Comparison of ENCODE assay signal across 16 cellular contexts in the genomic region with DNA sequence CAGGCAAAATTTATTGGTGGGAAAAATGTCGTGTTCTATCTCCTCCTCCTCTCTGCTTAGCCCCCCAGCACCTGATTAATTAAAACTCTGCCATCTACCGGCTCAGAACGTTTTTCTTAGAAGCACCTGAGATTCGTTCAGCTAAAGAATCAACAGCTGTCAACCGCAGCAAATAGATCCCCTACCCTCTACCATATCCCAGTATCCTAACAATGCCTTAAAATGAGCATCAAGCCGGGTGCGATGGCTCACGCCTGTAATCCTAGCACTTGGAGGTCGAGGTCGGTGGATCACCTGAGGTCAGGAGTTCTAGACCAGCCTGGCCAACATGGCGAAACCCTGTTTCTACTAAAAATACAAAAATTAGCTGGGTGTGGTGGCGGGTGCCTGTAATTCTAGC.
A peak's percentile ranks its signal among the peaks of the same experiment; 100 is the strongest.
DNase-seq lines count a peak whose midpoint lies in the region; ATAC-seq and TF ChIP-seq lines count a peak whose summit lies in the region.
"Had no signal": no experiment of that assay in that cellular context is flagged by ENCODE, and none has a peak within 500 bp of the region (broad histone marks: within the 10 kb centered on the region; RNA-seq: fewer than 3 reads in every experiment).

No MANE protein-coding gene starts in this region.

- no peak for TF ChIP-seq POLR2A in transverse colon (IDR thresholded peaks at IDR 0.05)

- H2AFZ ChIP-seq in mammary epithelial cell (ENCODE audit: low read depth, low read length) (no peak overlapping the region), osteoblast (ENCODE audit: low read length) (no peak overlapping the region)

- WGBS in mammary epithelial cell (ENCODE audit: low coverage, missing lambda C conversion rate) = 99% methylated on average over 9 of the region's 12 CpGs
- 84 to 100% methylated on average over 3 to 12 of the region's 12 CpGs for WGBS in transverse colon (ENCODE audit: low coverage in 1 of 2), 2 donors

- peaks cover 95% of the 10 kb centered on the region for H3K79me2 ChIP-seq in mammary epithelial cell (ENCODE audit: insufficient read depth, low read length)
- H3K79me2 ChIP-seq in osteoblast (ENCODE audit: insufficient read depth, low read length) = peaks cover 50% of the 10 kb centered on the region

- DNase-seq in MCF 10A (ENCODE audit: unreplicated experiment) (no peak), mammary epithelial cell (no peak), osteoblast (ENCODE audit: insufficient read length, low spot score, missing footprints) (no peak), transverse colon (no peak), T-helper 2 cell (no peak)
- no peak for DNase-seq in activated T-cell treated with anti-CD3 and anti-CD28 coated beads, Interleukin-2, amount 50 U/mL, for 4 hours
- DNase-seq: 8988T; activated CD4-positive, CD25-positive, alpha-beta regulatory T cell treated with anti-CD3 and anti-CD28 coated beads, Interleukin-2, amount 50 U/mL, for 72 hours; activated T-cell treated with anti-CD3 and anti-CD28 coated beads, Interleukin-2, amount 50 U/mL, for 1 hour; NCI-H1048; OCI-M1; ovary; stimulated activated CD4-positive, alpha-beta T cell treated with anti-CD3 and anti-CD28 coated beads, Interleukin-2, amount 100 ng/mL, for 48 hours; stimulated activated naive CD4-positive, alpha-beta T cell had no signal

- H3K4me1 ChIP-seq in mammary epithelial cell (ENCODE audit: insufficient read depth, low read length) = peaks cover 13% of the 10 kb centered on the region
- peaks cover 28% of the 10 kb centered on the region for H3K4me1 ChIP-seq in osteoblast (ENCODE audit: insufficient read depth, low read length)
- H3K4me1 ChIP-seq in transverse colon = peaks cover 0 to 33% (median 9%) of the 10 kb centered on the region in 4 donors

- in situ Hi-C loops in mammary epithelial cell (cut with MboI; ENCODE audit: low sequenced_read_pairs in 2 of 2) (no loop called here), transverse colon (cut with MboI; ENCODE audit: low pct_ligation_motif_present in 1 of 4, low pct_unique_long_range_greater_than_20kb in 1 of 4, low sequenced_read_pairs in 3 of 4) (no loop called here)

- no peak for TF ChIP-seq EP300 in transverse colon (IDR thresholded peaks at IDR 0.05; ENCODE audit: low read depth)

- peak overlapping the region; percentile 56 for H3K4me3 Mint-ChIP-seq in MCF 10A (ENCODE audit: unreplicated experiment)
- no peak overlapping the region for H3K4me3 Mint-ChIP-seq in dendritic cell treated with granulocyte-macrophage colony-stimulating factor and Interleukin-4, amounts not matched to agents 40 ng/mL and 50 ng/mL, for 4 days
- H3K4me3 Mint-ChIP-seq in activated T-cell treated with anti-CD3 and anti-CD28 coated beads, Interleukin-2, amount 50 U/mL, for 4 hours = no peak overlapping the region

- H3K4me2 ChIP-seq in mammary epithelial cell (ENCODE audit: insufficient read depth, low read depth, low read length) (no peak overlapping the region), osteoblast (ENCODE audit: insufficient read depth, low read length) (no peak overlapping the region)

- dilution Hi-C loops in mammary epithelial cell (cut with HindIII; ENCODE audit: low sequenced_read_pairs) = no loop called here

- BruUV-seq in MCF 10A (replicated peaks; lab: Mats Ljungman, UMichigan) (no TSS peak), mammary epithelial cell (replicated peaks; lab: Mats Ljungman, UMichigan) (no TSS peak)

- intact Hi-C loops in MCF 10A (cut with micrococcal nuclease) (no loop called here), mammary epithelial cell (cut with micrococcal nuclease) (no loop called here), transverse colon (cut with DNase I; ENCODE audit: low total_unique reads) (no loop called here)
- intact Hi-C loops in dendritic cell treated with granulocyte-macrophage colony-stimulating factor and Interleukin-4, amounts not matched to agents 40 ng/mL and 50 ng/mL, for 4 days (cut with micrococcal nuclease) = no loop called here

- H3K36me3 Mint-ChIP-seq in MCF 10A (ENCODE audit: insufficient read depth, unreplicated experiment) = peaks cover 24% of the 10 kb centered on the region
- H3K36me3 Mint-ChIP-seq in dendritic cell treated with granulocyte-macrophage colony-stimulating factor and Interleukin-4, amounts not matched to agents 40 ng/mL and 50 ng/mL, for 4 days (ENCODE audit: low read depth) = no peaks in the 10 kb centered on the region
- no peaks in the 10 kb centered on the region for H3K36me3 Mint-ChIP-seq in activated T-cell treated with anti-CD3 and anti-CD28 coated beads, Interleukin-2, amount 50 U/mL, for 4 hours (ENCODE audit: insufficient read depth)

- ATAC-seq in GM21381 (IDR thresholded peaks at IDR 0.05; ENCODE audit: unreplicated experiment) = no peak
- ATAC-seq in activated T-cell treated with anti-CD3 and anti-CD28 coated beads, Interleukin-2, amount 50 U/mL, for 4 hours = no peak

- CTCF ChIA-PET in MCF 10A (lab: Yijun Ruan, JAX) (interaction anchor here (0.6 to 2.2 kb wide), 6 partner anchors 11 to 288 kb away, joined by 3 to 11 read pairs (median 4); no protein-coding TSS in a partner anchor), mammary epithelial cell (lab: Charles Lee; ENCODE audit: low non-redundant PET) (no interaction called here)

- no peaks in the 10 kb centered on the region for H3K27me3 Mint-ChIP-seq in MCF 10A (ENCODE audit: insufficient read depth, unreplicated experiment)
- H3K27me3 Mint-ChIP-seq in dendritic cell treated with granulocyte-macrophage colony-stimulating factor and Interleukin-4, amounts not matched to agents 40 ng/mL and 50 ng/mL, for 4 days = no peaks in the 10 kb centered on the region
- H3K27me3 Mint-ChIP-seq in activated T-cell treated with anti-CD3 and anti-CD28 coated beads, Interleukin-2, amount 50 U/mL, for 4 hours (ENCODE audit: low read depth) = peaks cover 10% of the 10 kb centered on the region

- no peaks in the 10 kb centered on the region for H3K36me3 ChIP-seq in mammary epithelial cell (ENCODE audit: insufficient read depth, low read length)
- no peaks in the 10 kb centered on the region for H3K36me3 ChIP-seq in osteoblast (ENCODE audit: insufficient read depth, low read length)
- no peaks in the 10 kb centered on the region for H3K36me3 ChIP-seq in transverse colon
- H3K36me3 ChIP-seq: ovary had no signal

- peak overlapping the region; percentile 52 for H3K27ac Mint-ChIP-seq in MCF 10A (ENCODE audit: low read depth, unreplicated experiment)
- peak overlapping the region; percentile 70 for H3K27ac Mint-ChIP-seq in dendritic cell treated with granulocyte-macrophage colony-stimulating factor and Interleukin-4, amounts not matched to agents 40 ng/mL and 50 ng/mL, for 4 days

- TF ChIP-seq CTCF in MCF 10A (IDR thresholded peaks at IDR 0.05; ENCODE audit: unreplicated experiment) = no peak
- TF ChIP-seq CTCF in mammary epithelial cell (conservative IDR thresholded peaks at IDR 0.05 in 1 of 2, IDR thresholded peaks at IDR 0.05 in 1 of 2; ENCODE audit: extremely low read depth in 1 of 2, insufficient read depth in 1 of 2, low read depth in 1 of 2, low read length in 2 of 2) = no peak
- no peak for TF ChIP-seq CTCF in osteoblast (IDR thresholded peaks at IDR 0.05; ENCODE audit: extremely low read depth, low read depth, low read length)
- no peak for TF ChIP-seq CTCF in transverse colon (IDR thresholded peaks at IDR 0.05)

- H3K4me1 Mint-ChIP-seq in MCF 10A (ENCODE audit: insufficient read depth, unreplicated experiment) = peaks cover 63% of the 10 kb centered on the region
- H3K4me1 Mint-ChIP-seq in dendritic cell treated with granulocyte-macrophage colony-stimulating factor and Interleukin-4, amounts not matched to agents 40 ng/mL and 50 ng/mL, for 4 days (ENCODE audit: low read depth) = peaks cover 30% of the 10 kb centered on the region
- H3K4me1 Mint-ChIP-seq in activated T-cell treated with anti-CD3 and anti-CD28 coated beads, Interleukin-2, amount 50 U/mL, for 4 hours (ENCODE audit: low read depth) = no peaks in the 10 kb centered on the region

- POLR2A ChIA-PET in MCF 10A (lab: Yijun Ruan, JAX) = interaction anchor here (1.0 to 6.6 kb wide), 14 partner anchors 7 to 302 kb away, joined by 3 to 55 read pairs (median 5); a partner anchor contains a TSS

- H3K4me3 ChIP-seq in mammary epithelial cell (replicated peaks in 1 of 3; ENCODE audit: insufficient read depth in 1 of 3, low read depth in 2 of 3, low read length in 3 of 3) (no peak overlapping the region), osteoblast (ENCODE audit: insufficient read depth, low read length) (no peak overlapping the region), transverse colon (no peak overlapping the region)
- H3K4me3 ChIP-seq: ovary had no signal

- H3K27me3 ChIP-seq in mammary epithelial cell (ENCODE audit: insufficient read depth, low read length) = no peaks in the 10 kb centered on the region
- no peaks in the 10 kb centered on the region for H3K27me3 ChIP-seq in osteoblast (ENCODE audit: insufficient read depth, low read length)
- H3K27me3 ChIP-seq in transverse colon = no peaks in the 10 kb centered on the region
- H3K27me3 ChIP-seq: ovary had no signal

- H4K20me1 ChIP-seq in mammary epithelial cell (ENCODE audit: insufficient read depth, low read length) (no peaks in the 10 kb centered on the region), osteoblast (ENCODE audit: insufficient read depth, low read length) (no peaks in the 10 kb centered on the region)

- H3K9me3 Mint-ChIP-seq in MCF 10A (ENCODE audit: unreplicated experiment) = peaks cover 14% of the 10 kb centered on the region
- peaks cover 11% of the 10 kb centered on the region for H3K9me3 Mint-ChIP-seq in dendritic cell treated with granulocyte-macrophage colony-stimulating factor and Interleukin-4, amounts not matched to agents 40 ng/mL and 50 ng/mL, for 4 days
- no peaks in the 10 kb centered on the region for H3K9me3 Mint-ChIP-seq in activated T-cell treated with anti-CD3 and anti-CD28 coated beads, Interleukin-2, amount 50 U/mL, for 4 hours

- H3K27ac ChIP-seq in mammary epithelial cell (ENCODE audit: insufficient read depth, low read depth, low read length) (no peak overlapping the region), osteoblast (ENCODE audit: low read depth, low read length) (peak overlapping the region; percentile 54), transverse colon (peak overlapping the region; percentile 23 to 71 (median 70))

- H3K9me3 ChIP-seq in mammary epithelial cell (replicated peaks; ENCODE audit: insufficient read depth, low read length) = no peaks in the 10 kb centered on the region
- no peaks in the 10 kb centered on the region for H3K9me3 ChIP-seq in osteoblast (ENCODE audit: low read depth, low read length)
- H3K9me3 ChIP-seq in transverse colon = no peaks in the 10 kb centered on the region
- H3K9me3 ChIP-seq: ovary had no signal

- no peak overlapping the region for H3K9ac ChIP-seq in mammary epithelial cell (ENCODE audit: insufficient read depth, low read length)
